In the genomic region with DNA sequence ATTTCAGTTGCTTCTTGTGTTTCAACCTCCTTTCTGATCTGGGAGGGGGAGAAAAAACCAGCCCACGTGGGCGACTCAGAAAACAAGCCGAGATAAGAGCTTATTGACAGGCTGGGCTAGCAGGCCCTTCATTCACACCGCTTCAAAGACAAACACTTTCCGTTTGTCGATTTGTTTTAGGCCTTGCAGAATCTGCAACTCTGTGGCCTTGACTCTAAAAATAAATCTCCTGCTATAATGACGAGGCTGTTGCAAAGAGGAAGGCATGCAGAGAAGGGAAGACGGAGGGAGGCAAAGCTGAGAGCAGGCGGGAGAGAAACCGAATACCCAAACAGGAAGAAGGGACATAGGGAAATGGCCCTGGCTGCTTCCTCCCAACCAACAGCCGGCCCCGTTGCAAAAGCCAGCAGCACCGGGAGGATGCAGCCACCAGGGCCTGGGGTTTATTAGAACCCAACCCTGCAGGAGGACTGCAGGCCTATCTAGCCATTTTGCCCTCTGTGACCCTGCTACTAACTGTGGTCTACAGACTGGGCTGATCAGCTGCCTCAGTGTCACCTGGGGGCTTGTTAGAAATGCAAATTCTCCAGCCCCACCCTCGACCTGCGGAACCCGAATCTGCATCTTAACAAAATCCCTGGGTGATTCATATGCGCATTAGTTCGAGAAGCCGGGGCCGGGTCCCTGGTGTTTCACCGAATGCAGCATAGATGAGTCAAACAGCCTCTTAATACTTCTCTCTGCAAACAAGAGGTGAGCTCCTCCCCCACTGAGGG, we compare ENCODE assay signal across 8 cellular contexts.
DNase-seq lines count a peak whose midpoint lies in the region; ATAC-seq, FAIRE-seq and TF ChIP-seq lines count a peak whose summit lies in the region.

No MANE protein-coding gene starts in this region.

- no peaks in the 10 kb centered on the region for H3K36me3 ChIP-seq in heart left ventricle
- H3K36me3 ChIP-seq in endothelial cell of umbilical vein (ENCODE audit: control insufficient read depth in 2 of 2, extremely low read depth in 1 of 2, insufficient read depth in 2 of 2, low read length in 2 of 2): no peaks in the 10 kb centered on the region
- H3K36me3 ChIP-seq in pancreas: no peaks in the 10 kb centered on the region

- H3K36me3 Mint-ChIP-seq in activated CD4-positive, alpha-beta memory T cell treated with anti-CD3 and anti-CD28 coated beads for 36 hours: no peaks in the 10 kb centered on the region

- peak in 1 of 5 donors; percentile 43 for DNase-seq in heart left ventricle
- no peak for DNase-seq in cardiac septum (ENCODE audit: low spot score)
- peak; percentile 86 for DNase-seq in activated CD4-positive, alpha-beta memory T cell treated with anti-CD3 and anti-CD28 coated beads for 36 hours
- peak; percentile 44 for DNase-seq in endothelial cell of umbilical vein (ENCODE audit: low read depth, low spot score)
- DNase-seq in pancreas: peak in 4 of 6 donors; percentile 51 to 66 (median 64)
- no peak for DNase-seq in OCI-M2 (lab: John Stamatoyannopoulos, UW; ENCODE audit: unreplicated experiment)
- no peak for DNase-seq in SW 1271 (lab: John Stamatoyannopoulos, UW)

- H2AFZ ChIP-seq in endothelial cell of umbilical vein (ENCODE audit: low read depth, low read length): peak overlapping the region; percentile 73

- H3K9ac ChIP-seq in endothelial cell of umbilical vein (replicated peaks; ENCODE audit: extremely low read depth, insufficient read depth, low read length): no peak overlapping the region

- FAIRE-seq in endothelial cell of umbilical vein (lab: Jason Lieb, UNC): peak; percentile 89
- FAIRE-seq in pancreas (lab: Jason Lieb, UNC): peak; percentile 45

- H3K27ac ChIP-seq in heart left ventricle (peak overlapping the region in 10 of 12 donors; percentile 22 to 75 (median 57)), endothelial cell of umbilical vein (ENCODE audit: insufficient read depth, low read depth, low read length) (no peak overlapping the region), pancreas (peak overlapping the region; percentile 61 to 86 (median 78))

- dilution Hi-C loops in endothelial cell of umbilical vein (cut with MboI; ENCODE audit: extremely low pct_ligation_motif_present, low sequenced_read_pairs): no loop called here

- peak overlapping the region; percentile 55 for H3K4me3 Mint-ChIP-seq in activated CD4-positive, alpha-beta memory T cell treated with anti-CD3 and anti-CD28 coated beads for 36 hours

- 24 to 39% (median 36%) methylated on average over 21 of the region's 21 CpGs for WGBS in heart left ventricle, 4 donors
- 9 to 16% methylated on average over 21 of the region's 21 CpGs for WGBS in pancreas, 2 donors

- H4K20me1 ChIP-seq in endothelial cell of umbilical vein (replicated peaks; ENCODE audit: control insufficient read depth, extremely low read depth, insufficient read depth, low read length): no peaks in the 10 kb centered on the region

- H3K4me1 ChIP-seq in heart left ventricle (peaks cover 0 to 19% (median 6%) of the 10 kb centered on the region in 12 donors), endothelial cell of umbilical vein (ENCODE audit: control insufficient read depth, extremely low read depth, insufficient read depth, low read length) (peaks cover 4% of the 10 kb centered on the region), pancreas (peaks cover 17 to 25% (median 22%) of the 10 kb centered on the region in 3 donors)

- no peaks in the 10 kb centered on the region for H3K79me2 ChIP-seq in endothelial cell of umbilical vein (ENCODE audit: control insufficient read depth, insufficient read depth, low read length)

- H3K9me3 ChIP-seq in heart left ventricle: no peaks in the 10 kb centered on the region
- no peaks in the 10 kb centered on the region for H3K9me3 ChIP-seq in endothelial cell of umbilical vein (replicated peaks; ENCODE audit: control insufficient read depth, insufficient read depth, low read length)
- no peaks in the 10 kb centered on the region for H3K9me3 ChIP-seq in pancreas

- H3K9me3 Mint-ChIP-seq in activated CD4-positive, alpha-beta memory T cell treated with anti-CD3 and anti-CD28 coated beads for 36 hours: no peaks in the 10 kb centered on the region

- intact Hi-C loops in heart left ventricle (cut with DNase I) (no loop called here), cardiac septum (cut with DNase I) (no loop called here), endothelial cell of umbilical vein (cut with micrococcal nuclease) (no loop called here), pancreas (cut with DNase I) (no loop called here)
- intact Hi-C loops in activated CD4-positive, alpha-beta memory T cell treated with anti-CD3 and anti-CD28 coated beads for 36 hours (cut with micrococcal nuclease): loop anchor here (2.0 to 5.0 kb wide), 4 partner anchors 40 to 970 kb away; partner anchors contain the start of genes BCOR and MID1IP1

- H3K27me3 ChIP-seq in heart left ventricle: peaks cover 0 to 14% (median 0%) of the 10 kb centered on the region in 9 donors
- H3K27me3 ChIP-seq in endothelial cell of umbilical vein (ENCODE audit: control insufficient read depth in 2 of 2, insufficient read depth in 2 of 2, low read length in 2 of 2): no peaks in the 10 kb centered on the region
- no peaks in the 10 kb centered on the region for H3K27me3 ChIP-seq in pancreas

- no peak overlapping the region for H3K4me2 ChIP-seq in endothelial cell of umbilical vein (ENCODE audit: insufficient read depth, low read length)

- POLR2A ChIA-PET in activated CD4-positive, alpha-beta memory T cell treated with anti-CD3 and anti-CD28 coated beads for 36 hours (lab: Charles Lee): interaction anchor here (0.8 kb wide), 1 partner anchor 83 kb away, joined by 3 read pairs; no protein-coding TSS in a partner anchor
- POLR2A ChIA-PET in endothelial cell of umbilical vein (lab: Charles Lee): no interaction called here

- TF ChIP-seq POLR2A in heart left ventricle (IDR thresholded peaks at IDR 0.05) (no peak), endothelial cell of umbilical vein (IDR thresholded peaks at IDR 0.05; ENCODE audit: low read depth, low read length) (no peak)

- no peak overlapping the region for H3K4me3 ChIP-seq in heart left ventricle
- no peak overlapping the region for H3K4me3 ChIP-seq in endothelial cell of umbilical vein (replicated peaks in 1 of 3; ENCODE audit: insufficient read depth in 1 of 3, low read depth in 1 of 3, low read length in 3 of 3)
- no peak overlapping the region for H3K4me3 ChIP-seq in pancreas

- ATAC-seq in heart left ventricle: peak in 3 of 4 donors; percentile 54 to 67 (median 65)
- peak; percentile 72 to 82 (median 76) for ATAC-seq in pancreas
- ATAC-seq in GM21786 (IDR thresholded peaks at IDR 0.05; ENCODE audit: unreplicated experiment): no peak

- no peaks in the 10 kb centered on the region for H3K27me3 Mint-ChIP-seq in activated CD4-positive, alpha-beta memory T cell treated with anti-CD3 and anti-CD28 coated beads for 36 hours

- CTCF ChIA-PET in activated CD4-positive, alpha-beta memory T cell treated with anti-CD3 and anti-CD28 coated beads for 36 hours (lab: Charles Lee): no interaction called here
- CTCF ChIA-PET in endothelial cell of umbilical vein (lab: Charles Lee): interaction anchor here (1.0 to 1.2 kb wide), 2 partner anchors 14 to 41 kb away, joined by 3 to 4 read pairs; no protein-coding TSS in a partner anchor

- no TSS peak for BruUV-seq in endothelial cell of umbilical vein (replicated peaks; lab: Mats Ljungman, UMichigan)

- TF ChIP-seq CTCF in heart left ventricle (IDR thresholded peaks at IDR 0.05): no peak
- TF ChIP-seq CTCF in endothelial cell of umbilical vein (IDR thresholded peaks at IDR 0.05; ENCODE audit: extremely low read depth in 1 of 2, insufficient read depth in 1 of 2, low read depth in 1 of 2, low read length in 2 of 2): no peak
- TF ChIP-seq CTCF in pancreas (IDR thresholded peaks at IDR 0.05): no peak

- H3K4me1 Mint-ChIP-seq in activated CD4-positive, alpha-beta memory T cell treated with anti-CD3 and anti-CD28 coated beads for 36 hours (ENCODE audit: low read depth): peaks cover 48% of the 10 kb centered on the region

- no peaks in the 10 kb centered on the region for H3K9me1 ChIP-seq in endothelial cell of umbilical vein (replicated peaks; ENCODE audit: control insufficient read depth, extremely low read depth, insufficient read depth, low read length)

- H3K27ac Mint-ChIP-seq in activated CD4-positive, alpha-beta memory T cell treated with anti-CD3 and anti-CD28 coated beads for 36 hours: peak overlapping the region; percentile 98

TF ChIP-seq in endothelial cell of umbilical vein, 7 proteins besides CTCF, POLR2A, EP300 and RAD21:
- TF ChIP-seq MAX (IDR thresholded peaks at IDR 0.05; ENCODE audit: insufficient read depth, insufficient read length): no peak
TF ChIP-seq in endothelial cell of umbilical vein: peak in this region for 0.

Comparison
In these comparisons a context has a peak if more than half of its experiments do, and no peak if none do; other contexts are left out.
1. DNase-seq: peak in activated CD4-positive, alpha-beta memory T cell treated with anti-CD3 and anti-CD28 coated beads for 36 hours (single experiment), endothelial cell of umbilical vein (single experiment) and pancreas (4 of 6); none in cardiac septum (single experiment), OCI-M2 (single experiment) and SW 1271 (0 of 2).